ENCODE assay signal across 8 cellular contexts in genomic region chr14:75280831-75281690, GRCh38. TPM values are rescaled to one million over a fixed set of nuclear protein-coding genes. Genes with fewer than 3 reads are reported as not detected.
DNase-seq lines count a peak whose midpoint lies in the region; ATAC-seq lines count a peak whose summit lies in the region.

No MANE protein-coding gene starts in this region.

- ATAC-seq in stimulated activated naive CD8-positive, alpha-beta T cell treated with anti-CD3 and anti-CD28 coated beads, Interleukin-15, Interleukin-2, amounts not matched to agents 100 U/mL and 50 U/mL, for 24 hours: no peak
- ATAC-seq in HG02870 (IDR thresholded peaks at IDR 0.05; ENCODE audit: unreplicated experiment) (no peak), GM18517 (IDR thresholded peaks at IDR 0.05; ENCODE audit: unreplicated experiment) (no peak)

- H3K9me3 Mint-ChIP-seq in stimulated activated naive CD8-positive, alpha-beta T cell treated with anti-CD3 and anti-CD28 coated beads, Interleukin-15, Interleukin-2, amounts not matched to agents 100 ng/mL and 50 ng/mL, for 24 hours: no peaks in the 10 kb centered on the region

- peak overlapping the region; percentile 82 for H3K4me3 ChIP-seq in mononuclear cell (ENCODE audit: low read length)

- peaks cover 57% of the 10 kb centered on the region for H3K4me1 Mint-ChIP-seq in stimulated activated naive CD8-positive, alpha-beta T cell treated with anti-CD3 and anti-CD28 coated beads, Interleukin-15, Interleukin-2, amounts not matched to agents 100 ng/mL and 50 ng/mL, for 24 hours (ENCODE audit: low read depth)

- H3K4me1 ChIP-seq in mononuclear cell (ENCODE audit: insufficient read depth, low read length): peaks cover 75% of the 10 kb centered on the region

- no peak overlapping the region for H3K27ac Mint-ChIP-seq in stimulated activated naive CD8-positive, alpha-beta T cell treated with anti-CD3 and anti-CD28 coated beads, Interleukin-15, Interleukin-2, amounts not matched to agents 100 ng/mL and 50 ng/mL, for 24 hours

- H3K36me3 Mint-ChIP-seq in stimulated activated naive CD8-positive, alpha-beta T cell treated with anti-CD3 and anti-CD28 coated beads, Interleukin-15, Interleukin-2, amounts not matched to agents 100 ng/mL and 50 ng/mL, for 24 hours (ENCODE audit: low read depth): peaks cover 36% of the 10 kb centered on the region

- H3K27me3 Mint-ChIP-seq in stimulated activated naive CD8-positive, alpha-beta T cell treated with anti-CD3 and anti-CD28 coated beads, Interleukin-15, Interleukin-2, amounts not matched to agents 100 ng/mL and 50 ng/mL, for 24 hours: peaks cover 20% of the 10 kb centered on the region

- peak overlapping the region; percentile 88 for H3K4me3 Mint-ChIP-seq in stimulated activated naive CD8-positive, alpha-beta T cell treated with anti-CD3 and anti-CD28 coated beads, Interleukin-15, Interleukin-2, amounts not matched to agents 100 ng/mL and 50 ng/mL, for 24 hours

- DNase-seq in stimulated activated naive CD8-positive, alpha-beta T cell treated with anti-CD3 and anti-CD28 coated beads, Interleukin-15, Interleukin-2, amounts not matched to agents 100 U/mL and 50 U/mL, for 24 hours: no peak
- DNase-seq in dedifferentiated amniotic fluid mesenchymal stem cell (ENCODE audit: extremely low spot score) (peak; percentile 16), NCI-H446 treated with DMSO at 0.1 percent for 48 hours (lab: John Stamatoyannopoulos, UW) (no peak), germinal center (ENCODE audit: low spot score) (no peak)

- H3K27me3 ChIP-seq in mononuclear cell (ENCODE audit: insufficient read depth, low read length): no peaks in the 10 kb centered on the region

- H3K9me3 ChIP-seq in mononuclear cell (ENCODE audit: low read depth, low read length): no peaks in the 10 kb centered on the region

RNA-seq across cellular contexts. Expression of gene FOS, which starts 2.4 kb away (rescaled TPM):
- 2,138 TPM for total RNA-seq in mononuclear cell
